9 cellular contexts compared by ENCODE assay signal in the genomic region with DNA sequence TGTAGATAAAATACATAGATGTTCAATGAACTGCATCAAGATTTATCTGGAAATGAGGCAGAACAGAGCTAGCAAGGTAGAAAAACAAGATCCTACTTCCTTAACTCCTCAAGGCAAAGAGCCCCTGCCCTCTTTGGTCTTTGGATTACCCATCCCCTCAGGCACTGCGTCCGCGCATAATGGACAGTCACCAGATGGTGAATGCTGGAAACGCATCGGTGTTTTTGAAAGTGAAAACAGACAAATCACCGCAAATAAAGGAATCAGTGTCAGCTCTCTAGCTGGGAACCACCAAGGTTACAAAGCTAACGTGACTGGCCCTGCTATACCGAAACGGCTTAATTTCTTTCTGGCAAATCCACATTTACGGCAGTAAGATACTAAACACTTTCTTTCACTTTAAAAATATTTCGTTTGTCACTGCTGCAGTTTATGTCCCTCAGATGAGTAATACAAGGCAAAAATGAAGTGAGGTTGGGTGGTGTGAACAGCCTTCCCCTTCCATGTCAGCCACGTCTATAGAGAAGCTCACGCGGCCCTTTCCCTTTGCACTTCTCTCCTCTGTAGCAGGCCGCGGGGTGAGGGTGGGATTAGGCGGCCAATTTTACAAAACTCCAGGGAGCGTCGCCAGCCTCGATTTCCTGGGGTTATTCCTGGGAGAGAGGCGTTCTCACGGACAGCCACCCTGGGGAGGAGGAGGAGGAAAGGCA. TPM values are rescaled to one million over a fixed set of nuclear protein-coding genes. Genes with fewer than 3 reads are reported as not detected.
DNase-seq lines count a peak whose midpoint lies in the region; ATAC-seq and TF ChIP-seq lines count a peak whose summit lies in the region.
"Had no signal": no experiment of that assay in that cellular context is flagged by ENCODE, and none has a peak within 500 bp of the region (broad histone marks: within the 10 kb centered on the region; RNA-seq: fewer than 3 reads in every experiment).

No MANE protein-coding gene starts in this region.

- H3K9me3 ChIP-seq in breast epithelium (peaks cover 0 to 10% of the 10 kb centered on the region in 2 donors), mesenchymal stem cell (ENCODE audit: control insufficient read depth, low read length) (peaks cover 27% of the 10 kb centered on the region), transverse colon (no peaks in the 10 kb centered on the region)

- no peak overlapping the region for H2BK12ac ChIP-seq in mesenchymal stem cell (ENCODE audit: low read length in 2 of 2)

- CTCF ChIA-PET in activated naive CD4-positive, alpha-beta T cell treated with anti-CD3 and anti-CD28 coated beads for 36 hours (lab: Charles Lee): interaction anchor here (0.5 to 0.6 kb wide), 2 partner anchors 82 to 90 kb away, joined by 3 read pairs; no protein-coding TSS in a partner anchor

- no peak overlapping the region for H2BK5ac ChIP-seq in mesenchymal stem cell (ENCODE audit: low read depth, low read length, poor library complexity, severe bottlenecking)

- H4K8ac ChIP-seq in mesenchymal stem cell (ENCODE audit: low read length): no peak overlapping the region

- H3K27ac Mint-ChIP-seq in activated naive CD4-positive, alpha-beta T cell treated with anti-CD3 and anti-CD28 coated beads for 36 hours: no peak overlapping the region

- H2BK15ac ChIP-seq in mesenchymal stem cell (ENCODE audit: low read depth, poor library complexity, severe bottlenecking): no peak overlapping the region

- ATAC-seq in GM19035 (IDR thresholded peaks at IDR 0.05; ENCODE audit: unreplicated experiment): no peak

- TF ChIP-seq POLR2A in breast epithelium (IDR thresholded peaks at IDR 0.05): no peak
- TF ChIP-seq POLR2A in transverse colon (IDR thresholded peaks at IDR 0.05): no peak

- no peak overlapping the region for H2BK120ac ChIP-seq in mesenchymal stem cell (ENCODE audit: low read depth, low read length)

- H3K4me3 Mint-ChIP-seq in activated naive CD4-positive, alpha-beta T cell treated with anti-CD3 and anti-CD28 coated beads for 36 hours: peak overlapping the region; percentile 57

- H3K4me2 ChIP-seq in mesenchymal stem cell (ENCODE audit: low read length, poor library complexity, severe bottlenecking): peak overlapping the region; percentile 81

- H3K14ac ChIP-seq in mesenchymal stem cell (ENCODE audit: low read length in 2 of 2): no peak overlapping the region

- no peak overlapping the region for H2AK5ac ChIP-seq in mesenchymal stem cell (ENCODE audit: low read length, severe bottlenecking)

- H3K36me3 Mint-ChIP-seq in activated naive CD4-positive, alpha-beta T cell treated with anti-CD3 and anti-CD28 coated beads for 36 hours (ENCODE audit: low read depth): no peaks in the 10 kb centered on the region

- no peak overlapping the region for H3K18ac ChIP-seq in mesenchymal stem cell (ENCODE audit: low read depth in 1 of 2, low read length in 2 of 2)

- peaks cover 0 to 58% of the 10 kb centered on the region in 2 donors for H3K27me3 ChIP-seq in breast epithelium
- peaks cover 62 to 73% of the 10 kb centered on the region in 2 experiments for H3K27me3 ChIP-seq in mesenchymal stem cell (ENCODE audit: control insufficient read depth in 1 of 2, insufficient read depth in 1 of 2, low read length in 2 of 2)
- H3K27me3 ChIP-seq in transverse colon: peaks cover 69% of the 10 kb centered on the region

- intact Hi-C loops in activated naive CD4-positive, alpha-beta T cell treated with anti-CD3 and anti-CD28 coated beads for 36 hours (cut with micrococcal nuclease): loop anchor here (2.0 kb wide), 1 partner anchor 26 kb away; no protein-coding TSS in a partner anchor
- intact Hi-C loops in breast epithelium (cut with DNase I; ENCODE audit: low total_unique reads) (no loop called here), transverse colon (cut with DNase I; ENCODE audit: low total_unique reads) (no loop called here)

- H3K36me3 ChIP-seq in breast epithelium (no peaks in the 10 kb centered on the region), mesenchymal stem cell (ENCODE audit: control insufficient read depth in 1 of 2, insufficient read depth in 2 of 2, low read depth in 1 of 2, low read length in 2 of 2) (no peaks in the 10 kb centered on the region), transverse colon (no peaks in the 10 kb centered on the region)

- 21% methylated on average over 10 of the region's 22 CpGs for WGBS in mesenchymal stem cell
- 5 to 14% methylated on average over 11 to 21 of the region's 22 CpGs for WGBS in transverse colon (ENCODE audit: low coverage in 1 of 2), 2 donors

- no peak overlapping the region for H2AFZ ChIP-seq in mesenchymal stem cell (ENCODE audit: low read depth, low read length)

- no peak for DNase-seq in activated naive CD4-positive, alpha-beta T cell treated with anti-CD3 and anti-CD28 coated beads for 36 hours
- DNase-seq in activated naive CD4-positive, alpha-beta T cell treated with anti-CD3 and anti-CD28 coated beads, Interleukin-2, amount 50 U/mL, for 16 hours: no peak
- DNase-seq in breast epithelium (ENCODE audit: low spot score in 2 of 2) (no peak), mesenchymal stem cell (peak; percentile 6), transverse colon (no peak), NCI-H526 (lab: John Stamatoyannopoulos, UW) (no peak)
- DNase-seq in stimulated activated naive CD4-positive, alpha-beta T cell (lab: John Stamatoyannopoulos, UW): no peak

- H4K91ac ChIP-seq in mesenchymal stem cell (ENCODE audit: low read length): no peak overlapping the region

- in situ Hi-C loops in transverse colon (cut with MboI; ENCODE audit: low pct_ligation_motif_present in 1 of 4, low pct_unique_long_range_greater_than_20kb in 1 of 4, low sequenced_read_pairs in 3 of 4): loop anchor here in 1 of 4 donors (25.0 kb wide), 1 partner anchor 413 kb away; no protein-coding TSS in a partner anchor

- TF ChIP-seq CTCF in breast epithelium (IDR thresholded peaks at IDR 0.05) (no peak), transverse colon (IDR thresholded peaks at IDR 0.05) (no peak)

- H3K23ac ChIP-seq in mesenchymal stem cell (ENCODE audit: low read length in 2 of 2): no peak overlapping the region

- peak overlapping the region; percentile 44 for H3K9ac ChIP-seq in mesenchymal stem cell (ENCODE audit: low read length)

- H3K4ac ChIP-seq in mesenchymal stem cell (ENCODE audit: low read depth in 1 of 2, low read length in 2 of 2): no peak overlapping the region

- H3K79me1 ChIP-seq in mesenchymal stem cell (replicated peaks; ENCODE audit: low read length, poor library complexity, severe bottlenecking): no peaks in the 10 kb centered on the region

- TF ChIP-seq EP300 in transverse colon (IDR thresholded peaks at IDR 0.05; ENCODE audit: low read depth): no peak

- peaks cover 64% of the 10 kb centered on the region for H3K27me3 Mint-ChIP-seq in activated naive CD4-positive, alpha-beta T cell treated with anti-CD3 and anti-CD28 coated beads for 36 hours (ENCODE audit: low read depth)

- H3K4me3 ChIP-seq in breast epithelium (peak overlapping the region; percentile 31 to 58 (median 32)), mesenchymal stem cell (ENCODE audit: insufficient read depth in 1 of 2, low read depth in 1 of 2, low read length in 2 of 2) (peak overlapping the region; percentile 14 to 74), transverse colon (peak overlapping the region in 3 of 4 donors; percentile 14 to 36 (median 18))

- H3K9me3 Mint-ChIP-seq in activated naive CD4-positive, alpha-beta T cell treated with anti-CD3 and anti-CD28 coated beads for 36 hours: peaks cover 5% of the 10 kb centered on the region

- peaks cover 14% of the 10 kb centered on the region for H3K4me1 Mint-ChIP-seq in activated naive CD4-positive, alpha-beta T cell treated with anti-CD3 and anti-CD28 coated beads for 36 hours (ENCODE audit: low read depth)

- H3K4me1 ChIP-seq in breast epithelium (peaks cover 0 to 10% of the 10 kb centered on the region in 2 donors), mesenchymal stem cell (ENCODE audit: control insufficient read depth, insufficient read depth, low read depth, low read length) (peaks cover 18% of the 10 kb centered on the region), transverse colon (peaks cover 0 to 16% (median 13%) of the 10 kb centered on the region in 4 donors)

- H3K27ac ChIP-seq in breast epithelium (no peak overlapping the region), mesenchymal stem cell (ENCODE audit: low read length, poor library complexity, severe bottlenecking) (no peak overlapping the region), transverse colon (no peak overlapping the region)

RNA-seq across cellular contexts. Expression of gene GALR1, which starts 0.6 kb away (rescaled TPM):
- not detected for total RNA-seq in activated naive CD4-positive, alpha-beta T cell treated with anti-CD3 and anti-CD28 coated beads for 36 hours
- total RNA-seq in breast epithelium: under 1 TPM in 2 of 3 donors, not detected in 1; under 0.01 TPM
- not detected for polyA plus RNA-seq in mesenchymal stem cell (2013, experiment 1 of 2)
- not detected for polyA plus RNA-seq in mesenchymal stem cell (2013, experiment 2 of 2)
- total RNA-seq in transverse colon: 1 to 10 TPM in 1 of 4 donors, under 1 TPM in 3; under 0.01 to 1.9 (median 0.07) TPM
- total RNA-seq: T-helper 2 cell treated with Interferon-gamma antibody and Interleukin-4, amounts not matched to agents 100 ng/mL and 5 ng/mL, for 36 hours had no signal
